In the genomic region with DNA sequence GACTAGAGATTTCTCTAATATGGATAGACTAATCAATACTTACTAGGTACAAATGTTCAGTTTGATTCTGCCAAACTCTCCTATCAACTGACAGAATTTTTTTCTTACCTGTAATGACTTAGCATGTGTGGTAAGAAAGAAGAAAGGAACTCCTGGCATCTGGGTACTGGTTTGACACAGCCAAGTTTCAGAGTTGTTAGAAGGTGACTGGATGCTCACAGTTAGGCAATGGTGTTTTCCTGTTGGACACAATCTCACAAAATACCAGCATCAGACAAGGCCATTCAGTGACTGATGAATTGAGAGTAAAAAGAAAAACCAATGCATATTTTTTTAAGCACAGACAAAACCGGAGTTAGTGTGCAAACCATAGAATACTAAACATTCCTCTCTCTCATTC, we compare ENCODE assay signal across 1 cellular context.
TF ChIP-seq lines count a peak whose summit lies in the region.

No MANE protein-coding gene starts in this region.

TF ChIP-seq in GM12878, 131 proteins besides CTCF, POLR2A, EP300 and RAD21 (continued from another document):
- TF ChIP-seq, protein P1, sequence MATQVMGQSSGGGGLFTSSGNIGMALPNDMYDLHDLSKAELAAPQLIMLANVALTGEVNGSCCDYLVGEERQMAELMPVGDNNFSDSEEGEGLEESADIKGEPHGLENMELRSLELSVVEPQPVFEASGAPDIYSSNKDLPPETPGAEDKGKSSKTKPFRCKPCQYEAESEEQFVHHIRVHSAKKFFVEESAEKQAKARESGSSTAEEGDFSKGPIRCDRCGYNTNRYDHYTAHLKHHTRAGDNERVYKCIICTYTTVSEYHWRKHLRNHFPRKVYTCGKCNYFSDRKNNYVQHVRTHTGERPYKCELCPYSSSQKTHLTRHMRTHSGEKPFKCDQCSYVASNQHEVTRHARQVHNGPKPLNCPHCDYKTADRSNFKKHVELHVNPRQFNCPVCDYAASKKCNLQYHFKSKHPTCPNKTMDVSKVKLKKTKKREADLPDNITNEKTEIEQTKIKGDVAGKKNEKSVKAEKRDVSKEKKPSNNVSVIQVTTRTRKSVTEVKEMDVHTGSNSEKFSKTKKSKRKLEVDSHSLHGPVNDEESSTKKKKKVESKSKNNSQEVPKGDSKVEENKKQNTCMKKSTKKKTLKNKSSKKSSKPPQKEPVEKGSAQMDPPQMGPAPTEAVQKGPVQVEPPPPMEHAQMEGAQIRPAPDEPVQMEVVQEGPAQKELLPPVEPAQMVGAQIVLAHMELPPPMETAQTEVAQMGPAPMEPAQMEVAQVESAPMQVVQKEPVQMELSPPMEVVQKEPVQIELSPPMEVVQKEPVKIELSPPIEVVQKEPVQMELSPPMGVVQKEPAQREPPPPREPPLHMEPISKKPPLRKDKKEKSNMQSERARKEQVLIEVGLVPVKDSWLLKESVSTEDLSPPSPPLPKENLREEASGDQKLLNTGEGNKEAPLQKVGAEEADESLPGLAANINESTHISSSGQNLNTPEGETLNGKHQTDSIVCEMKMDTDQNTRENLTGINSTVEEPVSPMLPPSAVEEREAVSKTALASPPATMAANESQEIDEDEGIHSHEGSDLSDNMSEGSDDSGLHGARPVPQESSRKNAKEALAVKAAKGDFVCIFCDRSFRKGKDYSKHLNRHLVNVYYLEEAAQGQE (IDR thresholded peaks at IDR 0.05; ENCODE audit: low read depth, low read length): no peak
- TF ChIP-seq SIN3A (IDR thresholded peaks at IDR 0.05; ENCODE audit: low read depth, low read length) (no peak), GATAD2B (conservative IDR thresholded peaks at IDR 0.05; ENCODE audit: low read depth) (no peak), EGR1 (IDR thresholded peaks at IDR 0.05; ENCODE audit: borderline replicate concordance in 1 of 2, low read depth in 2 of 2, low read length in 2 of 2) (no peak), BRCA1 (IDR thresholded peaks at IDR 0.05; ENCODE audit: low read depth, low read length) (no peak), KLF5 (IDR thresholded peaks at IDR 0.05; ENCODE audit: partially characterized antibody) (no peak), NR2C2 (IDR thresholded peaks at IDR 0.05; ENCODE audit: borderline replicate concordance, control insufficient read depth, insufficient read length, low read depth) (no peak), POU2F2 (IDR thresholded peaks at IDR 0.05; ENCODE audit: borderline replicate concordance, low read depth, low read length) (no peak), MEF2A (IDR thresholded peaks at IDR 0.05; ENCODE audit: insufficient read depth, low read depth, low read length) (no peak)
- TF ChIP-seq, protein P2, sequence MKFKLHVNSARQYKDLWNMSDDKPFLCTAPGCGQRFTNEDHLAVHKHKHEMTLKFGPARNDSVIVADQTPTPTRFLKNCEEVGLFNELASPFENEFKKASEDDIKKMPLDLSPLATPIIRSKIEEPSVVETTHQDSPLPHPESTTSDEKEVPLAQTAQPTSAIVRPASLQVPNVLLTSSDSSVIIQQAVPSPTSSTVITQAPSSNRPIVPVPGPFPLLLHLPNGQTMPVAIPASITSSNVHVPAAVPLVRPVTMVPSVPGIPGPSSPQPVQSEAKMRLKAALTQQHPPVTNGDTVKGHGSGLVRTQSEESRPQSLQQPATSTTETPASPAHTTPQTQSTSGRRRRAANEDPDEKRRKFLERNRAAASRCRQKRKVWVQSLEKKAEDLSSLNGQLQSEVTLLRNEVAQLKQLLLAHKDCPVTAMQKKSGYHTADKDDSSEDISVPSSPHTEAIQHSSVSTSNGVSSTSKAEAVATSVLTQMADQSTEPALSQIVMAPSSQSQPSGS (IDR thresholded peaks at IDR 0.05; ENCODE audit: low read length): no peak
